In genomic region chr12:2845280-2845679, GRCh38 we compare ENCODE assay signal across 9 cellular contexts. TPM values are rescaled to one million over a fixed set of nuclear protein-coding genes. Genes with fewer than 3 reads are reported as not detected.
DNase-seq lines count a peak whose midpoint lies in the region; FAIRE-seq and TF ChIP-seq lines count a peak whose summit lies in the region.
"Had no signal": no experiment of that assay in that cellular context is flagged by ENCODE, and none has a peak within 500 bp of the region (broad histone marks: within the 10 kb centered on the region; RNA-seq: fewer than 3 reads in every experiment).

No MANE protein-coding gene starts in this region.

- H3K9ac ChIP-seq in kidney (ENCODE audit: low read length in 2 of 2) = no peak overlapping the region

- FAIRE-seq in kidney (lab: Jason Lieb, UNC) = no peak

- H3K4me3 ChIP-seq in AG04450 (ENCODE audit: low read depth, low read length) = no peak overlapping the region
- H3K4me3 ChIP-seq in kidney (ENCODE audit: low read length in 2 of 2) = no peak overlapping the region

- intact Hi-C loops in kidney (cut with DNase I) = no loop called here

- TF ChIP-seq CTCF in AG04450 (IDR thresholded peaks at IDR 0.05; ENCODE audit: low read depth, low read length) (no peak), kidney (IDR thresholded peaks at IDR 0.05; ENCODE audit: borderline replicate concordance, extremely low read depth, insufficient read depth) (no peak)

- no peaks in the 10 kb centered on the region for H3K9me3 ChIP-seq in AG04450 (ENCODE audit: control insufficient read depth, insufficient read depth, low read length)
- no peaks in the 10 kb centered on the region for H3K9me3 ChIP-seq in kidney (ENCODE audit: control insufficient read depth in 1 of 2, low read length in 2 of 2)

- CTCF ChIA-PET in AG04450 (lab: Charles Lee) = interaction anchor here (1.0 to 3.1 kb wide), 6 partner anchors 9 to 196 kb away, joined by 3 to 22 read pairs (median 6); partner anchors contain the start of genes ITFG2 and NRIP2

- DNase-seq in AG04450 (ENCODE audit: low read depth, low spot score) (no peak), amniotic epithelial cell (ENCODE audit: low read depth) (peak; percentile 72), kidney (peak; percentile 90), COLO668 (lab: John Stamatoyannopoulos, UW; ENCODE audit: unreplicated experiment) (no peak), amniotic stem cell (lab: John Stamatoyannopoulos, UW) (no peak)
- DNase-seq in stimulated activated CD4-positive, alpha-beta T cell treated with anti-CD3 and anti-CD28 coated beads, Interleukin-4, amount 100 ng/mL, for 24 hours = no peak

- H3K27ac ChIP-seq in AG04450 (ENCODE audit: low read depth, low read length) (peak overlapping the region; percentile 47), kidney (ENCODE audit: low read depth in 2 of 2, low read length in 2 of 2) (peak overlapping the region in 1 of 2 donors; percentile 38)

- POLR2A ChIA-PET in AG04450 (lab: Yijun Ruan, JAX) = interaction anchor here (0.6 to 1.2 kb wide), 3 partner anchors 12 to 446 kb away, joined by 4 read pairs; partner anchors contain the start of genes FOXM1 and RHNO1

- no peaks in the 10 kb centered on the region for H3K27me3 ChIP-seq in AG04450 (ENCODE audit: control insufficient read depth, insufficient read depth, low read length)

- peaks cover 0 to 6% of the 10 kb centered on the region in 2 donors for H3K36me3 ChIP-seq in kidney (ENCODE audit: control insufficient read depth in 1 of 2, insufficient read depth in 2 of 2, low read length in 2 of 2)

- peaks cover 8 to 19% of the 10 kb centered on the region in 2 donors for H3K4me1 ChIP-seq in kidney (ENCODE audit: control insufficient read depth in 1 of 2, insufficient read depth in 1 of 2, low read depth in 1 of 2, low read length in 2 of 2)

RNA-seq across cellular contexts. Expression of gene NRIP2, which starts 10.4 kb away (rescaled TPM):
- polyA plus RNA-seq in AG04450 (2011; rRNA removed) (0.66 and 0.99 TPM in 2 replicates), kidney (ENCODE audit: insufficient read depth, low read depth, low replicate concordance) (15.9 TPM)
- 0.74 and 0.92 TPM in 2 replicates for polyA minus RNA-seq in AG04450 (2011; rRNA and poly(A)+ RNA removed)
- 11.7 TPM for total RNA-seq in kidney
- total RNA-seq: activated naive CD4-positive, alpha-beta T cell treated with anti-CD3 and anti-CD28 coated beads for 36 hours had no signal
- polyA plus RNA-seq: BJ had no signal

RNA-seq across cellular contexts. Expression of gene TEX52, which starts 11.6 kb away (rescaled TPM):
- not detected in 2 replicates for polyA plus RNA-seq in AG04450 (2011; rRNA removed)
- polyA minus RNA-seq in AG04450 (2011; rRNA and poly(A)+ RNA removed) = not detected in 2 replicates
- total RNA-seq in kidney = not detected
- polyA plus RNA-seq in kidney (ENCODE audit: insufficient read depth, low read depth, low replicate concordance) = not detected
- total RNA-seq: activated naive CD4-positive, alpha-beta T cell treated with anti-CD3 and anti-CD28 coated beads for 36 hours; ureter had no signal
- polyA plus RNA-seq: BJ had no signal

RNA-seq across cellular contexts. Expression of gene FOXM1, which starts 31.7 kb away (rescaled TPM):
- 10.8 and 11.5 TPM in 2 replicates for polyA plus RNA-seq in AG04450 (2011; rRNA removed)
- polyA minus RNA-seq in AG04450 (2011; rRNA and poly(A)+ RNA removed) = 13.6 and 24.5 TPM in 2 replicates
- 1.3 TPM for total RNA-seq in kidney
- 1.3 TPM for polyA plus RNA-seq in kidney (ENCODE audit: insufficient read depth, low read depth, low replicate concordance)

RNA-seq across cellular contexts. Expression of gene RHNO1, which starts 31.7 kb away (rescaled TPM):
- polyA plus RNA-seq in AG04450 (2011; rRNA removed) = 42.0 and 43.4 TPM in 2 replicates
- 25.2 and 27.7 TPM in 2 replicates for polyA minus RNA-seq in AG04450 (2011; rRNA and poly(A)+ RNA removed)
- 17.2 TPM for total RNA-seq in kidney
- 15.9 TPM for polyA plus RNA-seq in kidney (ENCODE audit: insufficient read depth, low read depth, low replicate concordance)

RNA-seq across cellular contexts. Expression of gene ITFG2, which starts 32.8 kb away (rescaled TPM):
- polyA plus RNA-seq in AG04450 (2011; rRNA removed) (17.4 and 18.6 TPM in 2 replicates), kidney (ENCODE audit: insufficient read depth, low read depth, low replicate concordance) (23.6 TPM)
- polyA minus RNA-seq in AG04450 (2011; rRNA and poly(A)+ RNA removed) = 23.6 and 42.5 TPM in 2 replicates
- 48.2 TPM for total RNA-seq in kidney

Comparison
In these comparisons a context has a peak if more than half of its experiments do, and no peak if none do; other contexts are left out.
1. DNase-seq: peak in amniotic epithelial cell (single experiment) and kidney (single experiment); none in AG04450 (single experiment), COLO668 (single experiment), stimulated activated CD4-positive, alpha-beta T cell treated with anti-CD3 and anti-CD28 coated beads, Interleukin-4, amount 100 ng/mL, for 24 hours (single experiment) and amniotic stem cell (single experiment).